ENCODE assay signal across 19 cellular contexts in genomic region chr9:91992636-91993035, GRCh38. TPM values are rescaled to one million over a fixed set of nuclear protein-coding genes. Genes with fewer than 3 reads are reported as not detected.
DNase-seq lines count a peak whose midpoint lies in the region; ATAC-seq and TF ChIP-seq lines count a peak whose summit lies in the region.
"Had no signal": no experiment of that assay in that cellular context is flagged by ENCODE, and none has a peak within 500 bp of the region (broad histone marks: within the 10 kb centered on the region; RNA-seq: fewer than 3 reads in every experiment).

No MANE protein-coding gene starts in this region.

- intact Hi-C loops in esophagus muscularis mucosa (cut with DNase I) (no loop called here), esophagus squamous epithelium (cut with DNase I) (no loop called here)

- TF ChIP-seq CTCF in BJ (IDR thresholded peaks at IDR 0.05; ENCODE audit: insufficient read depth, low read depth, low read length) (no peak), esophagus muscularis mucosa (IDR thresholded peaks at IDR 0.05) (no peak), esophagus squamous epithelium (IDR thresholded peaks at IDR 0.05) (no peak)

- no peak overlapping the region for H3K27ac ChIP-seq in esophagus muscularis mucosa (replicated peaks in 1 of 4)
- peak overlapping the region in 1 of 4 donors; percentile 63 for H3K27ac ChIP-seq in esophagus squamous epithelium
- H3K27ac ChIP-seq: upper lobe of left lung, WERI-Rb-1 had no signal

- WGBS in esophagus muscularis mucosa = 75% methylated on average over 8 of the region's 8 CpGs
- WGBS in esophagus squamous epithelium, 2 donors = 64 to 81% methylated on average over 8 of the region's 8 CpGs

- H3K4me1 Mint-ChIP-seq in activated CD8-positive, alpha-beta memory T cell treated with anti-CD3 and anti-CD28 coated beads, Interleukin-2, amount 10 ng/mL, durations not matched to agents 7 days and 5 days = no peaks in the 10 kb centered on the region

- no peaks in the 10 kb centered on the region for H3K36me3 Mint-ChIP-seq in activated CD8-positive, alpha-beta memory T cell treated with anti-CD3 and anti-CD28 coated beads, Interleukin-2, amount 10 ng/mL, durations not matched to agents 7 days and 5 days
- H3K36me3 Mint-ChIP-seq: CD14-positive monocyte had no signal

- TF ChIP-seq POLR2A in esophagus muscularis mucosa (IDR thresholded peaks at IDR 0.05; ENCODE audit: low read depth) (no peak), esophagus squamous epithelium (IDR thresholded peaks at IDR 0.05) (no peak)

- no peaks in the 10 kb centered on the region for H3K9me3 Mint-ChIP-seq in activated CD8-positive, alpha-beta memory T cell treated with anti-CD3 and anti-CD28 coated beads, Interleukin-2, amount 10 ng/mL, durations not matched to agents 7 days and 5 days (ENCODE audit: low read depth)
- H3K9me3 Mint-ChIP-seq: activated T-helper 2 cell treated with anti-CD3 and anti-CD28 coated beads, Interferon-gamma antibody, Interleukin-2, Interleukin-4, amounts not matched to agents 10 μg/mL and 5 μg/mL and 100 μg/mL, durations not matched to agents 14 hours and 24 hours and 36 hours had no signal

- CTCF ChIA-PET in BJ (lab: Yijun Ruan, JAX) = interaction anchor here (2.4 to 3.2 kb wide), 2 partner anchors 14 to 38 kb away, joined by 7 to 21 read pairs; no protein-coding TSS in a partner anchor
- CTCF ChIA-PET in activated CD8-positive, alpha-beta memory T cell treated with anti-CD3 and anti-CD28 coated beads, Interleukin-2, amount 10 ng/mL, durations not matched to agents 7 days and 5 days (lab: Charles Lee) = no interaction called here

- H3K4me3 Mint-ChIP-seq in activated CD8-positive, alpha-beta memory T cell treated with anti-CD3 and anti-CD28 coated beads, Interleukin-2, amount 10 ng/mL, durations not matched to agents 7 days and 5 days = no peak overlapping the region
- H3K4me3 Mint-ChIP-seq: activated CD8-positive, alpha-beta T cell treated with anti-CD3 and anti-CD28 coated beads, Interleukin-2, amount 10 ng/mL, durations not matched to agents 7 days and 5 days; CD14-positive monocyte; neural crest cell had no signal

- H3K4me1 ChIP-seq in esophagus muscularis mucosa (no peaks in the 10 kb centered on the region), esophagus squamous epithelium (no peaks in the 10 kb centered on the region)
- H3K4me1 ChIP-seq: upper lobe of left lung had no signal

- H3K4me3 ChIP-seq in BJ (ENCODE audit: low read depth, low read length) (no peak overlapping the region), esophagus muscularis mucosa (no peak overlapping the region), esophagus squamous epithelium (no peak overlapping the region)
- H3K4me3 ChIP-seq: upper lobe of left lung had no signal

- no peak overlapping the region for H3K27ac Mint-ChIP-seq in activated CD8-positive, alpha-beta memory T cell treated with anti-CD3 and anti-CD28 coated beads, Interleukin-2, amount 10 ng/mL, durations not matched to agents 7 days and 5 days
- H3K27ac Mint-ChIP-seq: activated CD8-positive, alpha-beta T cell treated with anti-CD3 and anti-CD28 coated beads, Interleukin-2, amount 10 ng/mL, durations not matched to agents 7 days and 5 days; activated T-helper 2 cell treated with anti-CD3 and anti-CD28 coated beads, Interferon-gamma antibody, Interleukin-2, Interleukin-4, amounts not matched to agents 10 μg/mL and 5 μg/mL and 100 μg/mL, durations not matched to agents 14 hours and 24 hours and 36 hours; CD14-positive monocyte had no signal

- POLR2A ChIA-PET in BJ (lab: Charles Lee) = interaction anchor here (0.6 kb wide), 1 partner anchor 46 kb away, joined by 3 read pairs; no protein-coding TSS in a partner anchor

- no peak for ATAC-seq in activated CD8-positive, alpha-beta memory T cell treated with anti-CD3 and anti-CD28 coated beads, Interleukin-2, amount 10 ng/mL, durations not matched to agents 7 days and 5 days
- ATAC-seq in GM18498 (IDR thresholded peaks at IDR 0.05; ENCODE audit: unreplicated experiment) = no peak
- ATAC-seq: activated CD8-positive, alpha-beta T cell treated with anti-CD3 and anti-CD28 coated beads, Interleukin-2, amount 10 ng/mL, durations not matched to agents 7 days and 5 days; Panc1 had no signal

- H3K27me3 ChIP-seq in BJ (ENCODE audit: control insufficient read depth, insufficient read depth, low read length) (no peaks in the 10 kb centered on the region), esophagus muscularis mucosa (peaks cover 0 to 20% (median 0%) of the 10 kb centered on the region in 4 donors), esophagus squamous epithelium (peaks cover 0 to 30% (median 0%) of the 10 kb centered on the region in 4 donors)
- H3K27me3 ChIP-seq: upper lobe of left lung had no signal

- no peak for TF ChIP-seq EP300 in esophagus muscularis mucosa (IDR thresholded peaks at IDR 0.05)

- H3K9me3 ChIP-seq in esophagus muscularis mucosa (no peaks in the 10 kb centered on the region), esophagus squamous epithelium (no peaks in the 10 kb centered on the region)
- H3K9me3 ChIP-seq: upper lobe of left lung had no signal

- H3K27me3 Mint-ChIP-seq in activated CD8-positive, alpha-beta memory T cell treated with anti-CD3 and anti-CD28 coated beads, Interleukin-2, amount 10 ng/mL, durations not matched to agents 7 days and 5 days = peaks cover 33% of the 10 kb centered on the region

- H3K36me3 ChIP-seq in BJ (ENCODE audit: control insufficient read depth, insufficient read depth, low read length) (no peaks in the 10 kb centered on the region), esophagus muscularis mucosa (no peaks in the 10 kb centered on the region), esophagus squamous epithelium (no peaks in the 10 kb centered on the region)
- H3K36me3 ChIP-seq: upper lobe of left lung, WERI-Rb-1 had no signal

- DNase-seq in BJ (ENCODE audit: low read depth) = peak; percentile 97
- peak; percentile 25 to 59 for DNase-seq in NCI-H524 (lab: John Stamatoyannopoulos, UW)
- peak; percentile 66 for DNase-seq in esophagus muscularis mucosa (ENCODE audit: extremely low spot score)
- peak; percentile 12 for DNase-seq in pons (ENCODE audit: low spot score)
- no peak for DNase-seq in activated CD8-positive, alpha-beta memory T cell treated with anti-CD3 and anti-CD28 coated beads, Interleukin-2, amount 10 ng/mL, durations not matched to agents 7 days and 5 days
- DNase-seq in NCI-H1092 (lab: John Stamatoyannopoulos, UW) = no peak
- no peak for DNase-seq in esophagus squamous epithelium (lab: John Stamatoyannopoulos, UW)
- DNase-seq: activated CD8-positive, alpha-beta T cell treated with anti-CD3 and anti-CD28 coated beads, Interleukin-2, amount 10 ng/mL, durations not matched to agents 7 days and 5 days; DND-41; NCI-H1694 treated with DMSO at 0.1 percent for 48 hours; NCI-H748 treated with DMSO at 0.1 percent for 48 hours; stimulated activated CD4-positive, alpha-beta T cell treated with anti-CD3 and anti-CD28 coated beads, Interleukin-4, amount 100 ng/mL, for 1 hour; upper lobe of left lung; WERI-Rb-1 had no signal

RNA-seq across cellular contexts. Expression of gene ROR2, which starts 42.6 kb away (rescaled TPM):
- 0.59 and 1.1 TPM in 2 replicates for polyA plus RNA-seq in BJ (2011; rRNA removed)
- polyA minus RNA-seq in BJ (2011; rRNA and poly(A)+ RNA removed) = 0.90 and 1.4 TPM in 2 replicates
- total RNA-seq in esophagus muscularis mucosa = 10 to 100 TPM; 37.4 to 71.8 (median 59.4) TPM
- 1 to 10 TPM; 3.0 to 3.2 TPM for total RNA-seq in activated CD8-positive, alpha-beta memory T cell treated with anti-CD3 and anti-CD28 coated beads, Interleukin-2, amount 10 ng/mL, durations not matched to agents 7 days and 5 days
- 10 to 100 TPM in 1 of 4 donors, 1 to 10 TPM in 2, under 1 TPM in 1; 0.68 to 12.6 (median 3.7) TPM for total RNA-seq in esophagus squamous epithelium
- total RNA-seq: activated T-helper 2 cell treated with anti-CD3 and anti-CD28 coated beads, Interferon-gamma antibody, Interleukin-2, Interleukin-4, amounts not matched to agents 10 μg/mL and 5 μg/mL and 100 μg/mL, durations not matched to agents 14 hours and 24 hours and 36 hours had no signal
- polyA plus RNA-seq: CD14-positive monocyte had no signal

Comparison
In these comparisons a context has a peak if more than half of its experiments do, and no peak if none do; other contexts are left out.
1. DNase-seq: peak in BJ (single experiment), NCI-H524 (2 of 2), esophagus muscularis mucosa (single experiment) and pons (single experiment); none in activated CD8-positive, alpha-beta memory T cell treated with anti-CD3 and anti-CD28 coated beads, Interleukin-2, amount 10 ng/mL, durations not matched to agents 7 days and 5 days (single experiment), NCI-H1092 (single experiment) and esophagus squamous epithelium (single experiment).